ENCODE assay signal across 1 cellular context in genomic region chr7:88218428-88218745, GRCh38.
TF ChIP-seq lines count a peak whose summit lies in the region.

No MANE protein-coding gene starts in this region.

TF ChIP-seq in HCT116, 20 proteins besides CTCF, POLR2A, EP300 and RAD21 (continued from another document):
- TF ChIP-seq ZBTB33 (IDR thresholded peaks at IDR 0.05; ENCODE audit: extremely low read depth, insufficient replicate concordance, low read length) (no peak), SRF (IDR thresholded peaks at IDR 0.05; ENCODE audit: low read depth) (no peak), EGR1 (IDR thresholded peaks at IDR 0.05; ENCODE audit: low read depth) (no peak)
